18 cellular contexts compared by ENCODE assay signal in the genomic region with DNA sequence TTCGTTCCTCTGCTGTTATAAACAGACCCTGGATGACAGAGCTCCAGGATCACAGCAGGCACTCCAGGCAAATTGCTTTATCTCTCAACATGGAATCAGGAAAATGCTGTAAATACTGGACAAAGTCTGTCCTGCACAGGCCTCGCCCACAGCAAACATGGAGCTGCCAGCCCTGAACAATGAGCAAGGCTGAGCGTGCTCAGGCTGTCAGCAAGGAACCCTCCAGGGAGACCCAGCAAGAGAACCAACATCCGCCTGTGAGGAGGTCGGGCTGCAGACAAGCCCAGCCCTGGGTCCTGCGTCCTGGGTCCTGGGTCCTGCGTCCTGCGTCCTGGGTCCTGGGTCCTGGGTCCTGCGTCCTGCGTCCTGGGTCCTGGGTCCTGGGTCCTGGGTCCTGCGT.
"Had no signal": no experiment of that assay in that cellular context is flagged by ENCODE, and none has a peak within 500 bp of the region (broad histone marks: within the 10 kb centered on the region; RNA-seq: fewer than 3 reads in every experiment).

No MANE protein-coding gene starts in this region.

- H3K27me3 ChIP-seq: body of pancreas, sigmoid colon had no signal

- DNase-seq: activated CD4-positive, alpha-beta T cell treated with anti-CD3 and anti-CD28 coated beads for 36 hours; activated CD4-positive, alpha-beta T cell treated with anti-CD3 and anti-CD28 coated beads, Interleukin-2, amount 50 U/mL, for 48 hours; activated naive CD4-positive, alpha-beta T cell treated with Interleukin-2 at 50 U/mL for 16 hours; body of pancreas; central memory CD4-positive, alpha-beta T cell; cortex of kidney; effector CD4-positive, alpha-beta T cell; heart right ventricle; nephron progenitor cell; psoas muscle; sigmoid colon; stimulated activated naive B cell treated with anti-CD40 and anti-IgM and Interleukin-4, amounts not matched to agents 10 μg/mL and 1 μg/mL and 100 μg/mL, for 72 hours had no signal

- H3K36me3 Mint-ChIP-seq: mesothelial cell of epicardium; stimulated activated naive B cell treated with anti-CD40 and anti-IgM and Interleukin-4, amounts not matched to agents 10 μg/mL and 1 μg/mL and 100 μg/mL, for 72 hours; WTC11 had no signal

- H3K27ac ChIP-seq: body of pancreas, esophagus muscularis mucosa, gastroesophageal sphincter, heart right ventricle, psoas muscle, sigmoid colon, SK-N-MC had no signal

- ATAC-seq: activated CD4-positive, alpha-beta T cell treated with anti-CD3 and anti-CD28 coated beads for 36 hours; body of pancreas; gastroesophageal sphincter; psoas muscle; stimulated activated naive B cell treated with anti-CD40 and anti-IgM and Interleukin-4, amounts not matched to agents 10 μg/mL and 1 μg/mL and 100 μg/mL, for 72 hours; WTC11 had no signal

- H3K27me3 Mint-ChIP-seq: stimulated activated naive B cell treated with anti-CD40 and anti-IgM and Interleukin-4, amounts not matched to agents 10 μg/mL and 1 μg/mL and 100 μg/mL, for 72 hours had no signal

- H3K4me1 Mint-ChIP-seq: activated CD4-positive, alpha-beta T cell treated with anti-CD3 and anti-CD28 coated beads for 36 hours; mesothelial cell of epicardium; stimulated activated naive B cell treated with anti-CD40 and anti-IgM and Interleukin-4, amounts not matched to agents 10 μg/mL and 1 μg/mL and 100 μg/mL, for 72 hours; WTC11 had no signal

- H3K27ac Mint-ChIP-seq: activated CD4-positive, alpha-beta T cell treated with anti-CD3 and anti-CD28 coated beads for 36 hours; activated T-helper 1 cell treated with anti-CD3 and anti-CD28 coated beads, Interleukin-12 subunit alpha, Interleukin-12 subunit beta, Interleukin-2, Interleukin-4 antibody, amounts not matched to agents 30 ng/mL and 10 ng/mL and 1 ng/mL, durations not matched to agents 14 hours and 24 hours and 36 hours; mesothelial cell of epicardium; nephron progenitor cell; stimulated activated naive B cell treated with anti-CD40 and anti-IgM and Interleukin-4, amounts not matched to agents 10 μg/mL and 1 μg/mL and 100 μg/mL, for 72 hours; WTC11 had no signal

- H3K4me3 Mint-ChIP-seq: activated CD4-positive, alpha-beta T cell treated with anti-CD3 and anti-CD28 coated beads for 36 hours; activated T-helper 1 cell treated with anti-CD3 and anti-CD28 coated beads, Interleukin-12 subunit alpha, Interleukin-12 subunit beta, Interleukin-2, Interleukin-4 antibody, amounts not matched to agents 30 ng/mL and 10 ng/mL and 1 ng/mL, durations not matched to agents 14 hours and 24 hours and 36 hours; mesothelial cell of epicardium; nephron progenitor cell; stimulated activated naive B cell treated with anti-CD40 and anti-IgM and Interleukin-4, amounts not matched to agents 10 μg/mL and 1 μg/mL and 100 μg/mL, for 72 hours; WTC11 had no signal

- H3K9me3 Mint-ChIP-seq: activated T-helper 1 cell treated with anti-CD3 and anti-CD28 coated beads, Interleukin-12 subunit alpha, Interleukin-12 subunit beta, Interleukin-2, Interleukin-4 antibody, amounts not matched to agents 30 ng/mL and 10 ng/mL and 1 ng/mL, durations not matched to agents 14 hours and 24 hours and 36 hours; mesothelial cell of epicardium; nephron progenitor cell; stimulated activated naive B cell treated with anti-CD40 and anti-IgM and Interleukin-4, amounts not matched to agents 10 μg/mL and 1 μg/mL and 100 μg/mL, for 72 hours had no signal

- H3K36me3 ChIP-seq: esophagus muscularis mucosa, gastroesophageal sphincter, heart right ventricle, sigmoid colon had no signal

- H3K9me3 ChIP-seq: body of pancreas, esophagus muscularis mucosa, gastroesophageal sphincter, heart right ventricle, psoas muscle, sigmoid colon had no signal

- H3K4me1 ChIP-seq: body of pancreas, esophagus muscularis mucosa, gastroesophageal sphincter, heart right ventricle, psoas muscle, sigmoid colon had no signal

- H3K4me3 ChIP-seq: body of pancreas, esophagus muscularis mucosa, gastroesophageal sphincter, heart right ventricle, psoas muscle, sigmoid colon, SK-N-MC had no signal
